In genomic region chr6:129707882-129708495, GRCh38 we compare ENCODE assay signal across 1 cellular context.
TF ChIP-seq lines count a peak whose summit lies in the region.

No MANE protein-coding gene starts in this region.

TF ChIP-seq in HepG2, 621 proteins besides CTCF, POLR2A, EP300 and RAD21 (continued from another document):
- no peak for TF ChIP-seq ZNF737 (CRISPR knock-in tag; IDR thresholded peaks at IDR 0.05; ENCODE audit: borderline replicate concordance)
- TF ChIP-seq ZBTB46 (CRISPR knock-in tag; IDR thresholded peaks at IDR 0.05; ENCODE audit: borderline replicate concordance): no peak
- TF ChIP-seq SAP130 (CRISPR knock-in tag; IDR thresholded peaks at IDR 0.05; ENCODE audit: low read depth): no peak; the same call in 1 of the 2 replicates
- 0 out of 2 replicates have a peak, but pooled peaks have one; percentile 66 for TF ChIP-seq SNAPC5 (CRISPR knock-in tag; IDR thresholded peaks at IDR 0.05; ENCODE audit: borderline replicate concordance)
- no peak for TF ChIP-seq YEATS4 (CRISPR knock-in tag; IDR thresholded peaks at IDR 0.05; ENCODE audit: borderline replicate concordance)
- TF ChIP-seq SAFB2 (CRISPR knock-in tag; IDR thresholded peaks at IDR 0.05; ENCODE audit: borderline replicate concordance, low read depth): peak; percentile 79; the same call in 1 of the 2 replicates
- TF ChIP-seq ZNF235 (CRISPR knock-in tag; IDR thresholded peaks at IDR 0.05; ENCODE audit: borderline replicate concordance): no peak
- no peak for TF ChIP-seq SMC3 (IDR thresholded peaks at IDR 0.05; ENCODE audit: low read length)
- TF ChIP-seq ZNF710 (CRISPR knock-in tag; IDR thresholded peaks at IDR 0.05; ENCODE audit: borderline replicate concordance): no peak
- 0 out of 2 replicates have a peak, but pooled peaks have one; percentile 67 for TF ChIP-seq IRF9 (CRISPR knock-in tag; IDR thresholded peaks at IDR 0.05; ENCODE audit: borderline replicate concordance)
- no peak for TF ChIP-seq ZNF513 (CRISPR knock-in tag; conservative IDR thresholded peaks at IDR 0.05)
- TF ChIP-seq ZNF224 (CRISPR knock-in tag; IDR thresholded peaks at IDR 0.05): peak; percentile 58; the same call in 1 of the 2 replicates
- TF ChIP-seq NR1H2 (CRISPR knock-in tag; IDR thresholded peaks at IDR 0.05; ENCODE audit: borderline replicate concordance, low read depth): no peak
